ENCODE assay signal across 22 cellular contexts in genomic region chr1:213335084-213335483, GRCh38.
"Had no signal": no experiment of that assay in that cellular context is flagged by ENCODE, and none has a peak within 500 bp of the region (broad histone marks: within the 10 kb centered on the region; RNA-seq: fewer than 3 reads in every experiment).

No MANE protein-coding gene starts in this region.

- H3K4me1 ChIP-seq: esophagus muscularis mucosa, right atrium auricular region, tibial artery, vagina had no signal

- H3K9me3 ChIP-seq: esophagus muscularis mucosa, right atrium auricular region, tibial artery, vagina had no signal

- DNase-seq: activated B cell treated with CpG ODN at 0.5 μM for 24 hours; activated CD4-positive, alpha-beta T cell treated with anti-CD3 and anti-CD28 coated beads, Interleukin-2, amount 10 ng/mL, durations not matched to agents 24 days and 14 days; activated CD8-positive, alpha-beta memory T cell treated with anti-CD3 and anti-CD28 coated beads, Interleukin-2, amount 50 U/mL, for 48 hours; activated CD8-positive, alpha-beta T cell treated with anti-CD3 and anti-CD28 coated beads, Interleukin-2, amount 10 ng/mL, durations not matched to agents 7 days and 5 days; activated gamma-delta T cell; activated naive CD8-positive, alpha-beta T cell treated with anti-CD3 and anti-CD28 coated beads for 36 hours; activated T-cell treated with anti-CD3 and anti-CD28 coated beads, Interleukin-2, amount 50 U/mL, for 72 hours; amygdala; brain microvascular endothelial cell; effector CD4-positive, alpha-beta T cell; islet precursor cell; nephron progenitor cell; stimulated activated CD4-positive, alpha-beta T cell treated with anti-CD3 and anti-CD28 coated beads, Interleukin-15, amount 100 ng/mL, for 24 hours; stimulated activated CD4-positive, alpha-beta T cell treated with anti-CD3 and anti-CD28 coated beads, Interleukin-4, amount 100 ng/mL, for 1 hour; stimulated activated naive CD4-positive, alpha-beta T cell; tibial artery had no signal

- H3K27me3 ChIP-seq: brain microvascular endothelial cell, esophagus muscularis mucosa, hepatocyte, right atrium auricular region, tibial artery, vagina had no signal

- H3K27ac ChIP-seq: brain microvascular endothelial cell, coronary artery, esophagus muscularis mucosa, hepatocyte, right atrium auricular region, tibial artery, vagina had no signal

- H3K4me3 ChIP-seq: coronary artery, esophagus muscularis mucosa, hepatocyte, lung, right atrium auricular region, tibial artery, vagina had no signal

- H3K36me3 ChIP-seq: brain microvascular endothelial cell, esophagus muscularis mucosa, right atrium auricular region, tibial artery, vagina had no signal
